In the genomic region with DNA sequence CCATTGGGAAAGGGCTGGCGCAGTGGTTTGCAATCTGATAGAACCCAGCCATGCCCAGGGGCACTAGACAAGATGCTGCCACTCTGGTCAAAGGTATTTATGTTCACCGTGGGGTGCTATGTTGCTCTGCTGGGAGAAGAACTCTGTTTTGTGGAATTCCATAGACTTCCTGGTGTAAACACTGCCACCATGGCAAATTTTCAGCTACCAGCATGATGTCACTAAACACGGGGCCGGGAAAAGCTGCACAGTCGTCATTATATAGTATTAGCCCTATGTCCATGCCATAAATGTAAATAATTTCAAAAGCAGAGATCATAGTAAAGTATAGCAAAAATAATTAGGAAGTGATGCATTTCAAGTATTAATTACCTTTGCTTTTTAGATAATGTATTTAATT, we compare ENCODE assay signal across 18 cellular contexts.
DNase-seq lines count a peak whose midpoint lies in the region; ATAC-seq, FAIRE-seq and TF ChIP-seq lines count a peak whose summit lies in the region.
"Had no signal": no experiment of that assay in that cellular context is flagged by ENCODE, and none has a peak within 500 bp of the region (broad histone marks: within the 10 kb centered on the region; RNA-seq: fewer than 3 reads in every experiment).

No MANE protein-coding gene starts in this region.

- DNase-seq in A549 (ENCODE audit: low read depth in 1 of 2, low spot score in 1 of 2) (no peak), DND-41 (no peak), putamen (ENCODE audit: low spot score) (no peak)
- DNase-seq in activated CD4-positive, CD25-positive, alpha-beta regulatory T cell (lab: John Stamatoyannopoulos, UW) = no peak
- DNase-seq in stimulated activated naive CD8-positive, alpha-beta T cell treated with anti-CD3 and anti-CD28 coated beads, Interleukin-15, amount 100 ng/mL, for 72 hours = no peak
- DNase-seq: BE2C; Caco-2; CD8-positive, alpha-beta T cell; DMS53; GM23248; H7 had no signal

- H3K27me3 ChIP-seq in DND-41 (ENCODE audit: insufficient read depth, low read length, poor library complexity) (no peaks in the 10 kb centered on the region), Loucy (ENCODE audit: insufficient read depth, low read length, poor library complexity, severe bottlenecking) (no peaks in the 10 kb centered on the region)
- H3K27me3 ChIP-seq: BE2C had no signal

- H3K4me3 Mint-ChIP-seq in nephron = no peak overlapping the region
- H3K4me3 Mint-ChIP-seq in stimulated activated naive CD8-positive, alpha-beta T cell treated with anti-CD3 and anti-CD28 coated beads, Interleukin-15, amount 100 ng/mL, for 72 hours = no peak overlapping the region
- H3K4me3 Mint-ChIP-seq: CD14-positive monocyte; CD8-positive, alpha-beta T cell; IgD-negative memory B cell had no signal

- peak in 1 of 2 experiments; percentile 20; a peak in 2 of 6 replicates for ATAC-seq in A549
- no peak for ATAC-seq in DND-41 (ENCODE audit: insufficient read depth, low read depth)
- ATAC-seq in stimulated activated naive CD8-positive, alpha-beta T cell treated with anti-CD3 and anti-CD28 coated beads, Interleukin-15, amount 100 ng/mL, for 72 hours = no peak
- ATAC-seq: CD8-positive, alpha-beta T cell; GM12878 had no signal

- TF ChIP-seq EP300 in A549 (IDR thresholded peaks at IDR 0.05) = no peak

- H2AFZ ChIP-seq in DND-41 (ENCODE audit: low read depth, low read length) (no peak overlapping the region), Loucy (ENCODE audit: low read length) (no peak overlapping the region)
- H2AFZ ChIP-seq: GM23248 had no signal

- H3K4me1 ChIP-seq in A549 (peaks cover 28% of the 10 kb centered on the region), DND-41 (ENCODE audit: insufficient read depth, low read length) (peaks cover 8% of the 10 kb centered on the region), Loucy (ENCODE audit: insufficient read depth, low read length, poor library complexity, severe bottlenecking) (peaks cover 46% of the 10 kb centered on the region)

- peak overlapping the region in 2 of 3 experiments; percentile 35 to 87 for H3K27ac Mint-ChIP-seq in nephron
- H3K27ac Mint-ChIP-seq in stimulated activated naive CD8-positive, alpha-beta T cell treated with anti-CD3 and anti-CD28 coated beads, Interleukin-15, amount 100 ng/mL, for 72 hours = no peak overlapping the region
- H3K27ac Mint-ChIP-seq: CD14-positive monocyte; CD8-positive, alpha-beta T cell; IgD-negative memory B cell had no signal

- FAIRE-seq in A549 (lab: Jason Lieb, UNC) = no peak
- FAIRE-seq: A204.1, GM12878, GM18507 had no signal

- H3K9ac ChIP-seq in DND-41 (ENCODE audit: low read depth, low read length) (no peak overlapping the region), Loucy (ENCODE audit: low read depth, low read length, poor library complexity, severe bottlenecking) (peak overlapping the region; percentile 14)
- H3K9ac ChIP-seq: GM23248 had no signal

- TF ChIP-seq CTCF in A549 (IDR thresholded peaks at IDR 0.05) = no peak
- no peak for TF ChIP-seq CTCF in DND-41 (IDR thresholded peaks at IDR 0.05; ENCODE audit: borderline replicate concordance, extremely low read depth, low read length, poor library complexity, severe bottlenecking)
- no peak for TF ChIP-seq CTCF in Loucy (conservative IDR thresholded peaks at IDR 0.05; ENCODE audit: low read length)
- no peak for TF ChIP-seq CTCF in nephron (IDR thresholded peaks at IDR 0.05; ENCODE audit: unreplicated experiment in 3 of 3)

- POLR2A ChIA-PET in A549 (lab: Yijun Ruan, JAX) = no interaction called here

- CTCF ChIA-PET in A549 (lab: Yijun Ruan, JAX) = no interaction called here

- peaks cover 24% of the 10 kb centered on the region for H3K36me3 Mint-ChIP-seq in nephron (ENCODE audit: low read depth)
- H3K36me3 Mint-ChIP-seq: CD14-positive monocyte; CD8-positive, alpha-beta T cell; IgD-negative memory B cell had no signal

- no peaks in the 10 kb centered on the region for H3K9me2 ChIP-seq in Loucy (replicated peaks; ENCODE audit: low read depth, low read length)

- H3K4me1 Mint-ChIP-seq in nephron = peaks cover 49% of the 10 kb centered on the region
- peaks cover 10% of the 10 kb centered on the region for H3K4me1 Mint-ChIP-seq in stimulated activated naive CD8-positive, alpha-beta T cell treated with anti-CD3 and anti-CD28 coated beads, Interleukin-15, amount 100 ng/mL, for 72 hours
- H3K4me1 Mint-ChIP-seq: CD14-positive monocyte, IgD-negative memory B cell had no signal

- no peak overlapping the region for H3K27ac ChIP-seq in A549
- H3K27ac ChIP-seq in DND-41 (ENCODE audit: low read length) = 0 out of 2 replicates have a peak overlapping the region, but pooled peaks have one; percentile 10
- H3K27ac ChIP-seq: GM23248 had no signal

- no peaks in the 10 kb centered on the region for H3K9me3 ChIP-seq in A549
- H3K9me3 ChIP-seq in DND-41 (ENCODE audit: insufficient read depth, low read length, severe bottlenecking) = no peaks in the 10 kb centered on the region
- H3K9me3 ChIP-seq in Loucy (ENCODE audit: insufficient read depth, low read depth, low read length) = no peaks in the 10 kb centered on the region
- H3K9me3 ChIP-seq: BE2C, Caco-2 had no signal

- 84% methylated on average over 5 of the region's 5 CpGs for WGBS in A549 (ENCODE audit: missing lambda C conversion rate)

- no peaks in the 10 kb centered on the region for H3F3A ChIP-seq in Loucy (ENCODE audit: low read depth)

- H3K4me3 ChIP-seq in A549 (no peak overlapping the region), DND-41 (ENCODE audit: low read depth in 1 of 2, low read length in 2 of 2) (no peak overlapping the region), Loucy (ENCODE audit: low read length, poor library complexity, severe bottlenecking) (no peak overlapping the region)
- H3K4me3 ChIP-seq: GM12878, GM23248 had no signal

- TF ChIP-seq POLR2A in A549 (IDR thresholded peaks at IDR 0.05; ENCODE audit: low read length) = no peak

- no peaks in the 10 kb centered on the region for H3K9me3 Mint-ChIP-seq in nephron
- no peaks in the 10 kb centered on the region for H3K9me3 Mint-ChIP-seq in stimulated activated naive CD8-positive, alpha-beta T cell treated with anti-CD3 and anti-CD28 coated beads, Interleukin-15, amount 100 ng/mL, for 72 hours
- H3K9me3 Mint-ChIP-seq: CD8-positive, alpha-beta T cell had no signal

- H3K79me2 ChIP-seq in DND-41 (ENCODE audit: insufficient read depth, low read length) = no peaks in the 10 kb centered on the region
- no peaks in the 10 kb centered on the region for H3K79me2 ChIP-seq in Loucy (ENCODE audit: insufficient read depth, low read length)

- H4K20me1 ChIP-seq in DND-41 (ENCODE audit: insufficient read depth, low read length) (no peaks in the 10 kb centered on the region), Loucy (ENCODE audit: insufficient read depth, low read length, poor library complexity, severe bottlenecking) (no peaks in the 10 kb centered on the region)

- TF ChIP-seq RAD21 in A549 (conservative IDR thresholded peaks at IDR 0.05 in 1 of 2, IDR thresholded peaks at IDR 0.05 in 1 of 2) = no peak

- H3K36me3 ChIP-seq in DND-41 (ENCODE audit: insufficient read depth, low read length) (peaks cover 42% of the 10 kb centered on the region; the same call in 1 of the 2 replicates), Loucy (ENCODE audit: insufficient read depth, low read length) (no peaks in the 10 kb centered on the region)

- H3K4me2 ChIP-seq in A549 (no peak overlapping the region; the same call in 2 of the 3 replicates), DND-41 (ENCODE audit: insufficient read depth, low read length) (no peak overlapping the region), Loucy (ENCODE audit: low read depth, low read length, poor library complexity, severe bottlenecking) (peak overlapping the region; percentile 51)

- H3K27me3 Mint-ChIP-seq in nephron (ENCODE audit: low read depth) = no peaks in the 10 kb centered on the region
- no peaks in the 10 kb centered on the region for H3K27me3 Mint-ChIP-seq in stimulated activated naive CD8-positive, alpha-beta T cell treated with anti-CD3 and anti-CD28 coated beads, Interleukin-15, amount 100 ng/mL, for 72 hours
- H3K27me3 Mint-ChIP-seq: IgD-negative memory B cell had no signal

TF ChIP-seq in A549, 52 proteins besides CTCF, POLR2A, EP300 and RAD21:
- TF ChIP-seq KDM5A (IDR thresholded peaks at IDR 0.05) (no peak), NPAS2 (CRISPR knock-in tag; IDR thresholded peaks at IDR 0.05; ENCODE audit: borderline replicate concordance) (no peak), ZNF302 (CRISPR knock-in tag; IDR thresholded peaks at IDR 0.05) (no peak), HOXB5 (CRISPR knock-in tag; IDR thresholded peaks at IDR 0.05) (no peak), CBX2 (IDR thresholded peaks at IDR 0.05; ENCODE audit: borderline replicate concordance, low read depth) (no peak), MAFK (IDR thresholded peaks at IDR 0.05; ENCODE audit: partially characterized antibody) (peak; percentile 77)
- TF ChIP-seq, protein P1, sequence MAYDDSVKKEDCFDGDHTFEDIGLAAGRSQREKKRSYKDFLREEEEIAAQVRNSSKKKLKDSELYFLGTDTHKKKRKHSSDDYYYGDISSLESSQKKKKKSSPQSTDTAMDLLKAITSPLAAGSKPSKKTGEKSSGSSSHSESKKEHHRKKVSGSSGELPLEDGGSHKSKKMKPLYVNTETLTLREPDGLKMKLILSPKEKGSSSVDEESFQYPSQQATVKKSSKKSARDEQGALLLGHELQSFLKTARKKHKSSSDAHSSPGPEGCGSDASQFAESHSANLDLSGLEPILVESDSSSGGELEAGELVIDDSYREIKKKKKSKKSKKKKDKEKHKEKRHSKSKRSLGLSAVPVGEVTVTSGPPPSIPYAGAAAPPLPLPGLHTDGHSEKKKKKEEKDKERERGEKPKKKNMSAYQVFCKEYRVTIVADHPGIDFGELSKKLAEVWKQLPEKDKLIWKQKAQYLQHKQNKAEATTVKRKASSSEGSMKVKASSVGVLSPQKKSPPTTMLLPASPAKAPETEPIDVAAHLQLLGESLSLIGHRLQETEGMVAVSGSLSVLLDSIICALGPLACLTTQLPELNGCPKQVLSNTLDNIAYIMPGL (CRISPR knock-in tag; IDR thresholded peaks at IDR 0.05; ENCODE audit: borderline replicate concordance) = no peak
TF ChIP-seq in A549: peak in this region for 1.

Comparison
In these comparisons a context has a peak if more than half of its experiments do, and no peak if none do; other contexts are left out.
1. H3K27ac Mint-ChIP-seq: peak in nephron (2 of 3); none in stimulated activated naive CD8-positive, alpha-beta T cell treated with anti-CD3 and anti-CD28 coated beads, Interleukin-15, amount 100 ng/mL, for 72 hours (0 of 2).